Comparison of ENCODE assay signal across 1 cellular context in the genomic region with DNA sequence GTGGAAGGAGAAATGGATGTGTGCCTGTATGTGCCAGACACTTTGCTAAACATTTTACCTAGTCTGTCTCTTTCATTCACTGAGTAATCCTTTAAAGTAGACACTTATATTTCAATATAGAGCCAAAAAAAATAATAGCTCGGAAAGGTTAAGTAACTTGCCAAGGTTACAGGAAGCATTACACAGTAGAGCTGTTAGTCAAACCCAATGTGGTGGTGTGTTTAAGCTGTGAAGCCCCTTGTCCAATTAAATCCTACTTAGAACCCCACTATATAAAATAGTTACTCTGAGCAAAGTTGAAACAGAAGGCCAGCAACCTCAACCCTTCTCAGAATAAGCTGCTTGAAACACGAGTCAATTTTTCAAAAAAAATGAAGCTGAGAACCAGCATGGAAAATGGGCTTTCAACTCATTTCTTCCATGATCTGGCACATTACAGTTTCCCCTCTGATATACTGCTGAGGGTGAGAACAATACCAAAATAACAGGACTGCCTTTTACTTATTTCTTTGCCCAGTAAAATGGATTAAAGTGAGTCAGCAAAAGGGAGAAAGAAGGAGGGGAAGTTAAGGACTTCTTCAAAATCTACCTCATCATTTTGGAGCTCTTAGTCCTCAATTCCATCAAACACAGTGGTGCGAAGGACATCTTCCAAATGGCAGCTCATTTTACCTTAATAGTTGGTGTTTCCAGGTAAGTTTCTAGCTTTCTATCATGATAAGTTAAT.
A peak's percentile ranks its signal among the peaks of the same experiment; 100 is the strongest.
TF ChIP-seq lines count a peak whose summit lies in the region.

No MANE protein-coding gene starts in this region.

TF ChIP-seq in K562, 482 proteins besides CTCF, POLR2A, EP300 and RAD21 (continued from another document):
- TF ChIP-seq, protein P1, sequence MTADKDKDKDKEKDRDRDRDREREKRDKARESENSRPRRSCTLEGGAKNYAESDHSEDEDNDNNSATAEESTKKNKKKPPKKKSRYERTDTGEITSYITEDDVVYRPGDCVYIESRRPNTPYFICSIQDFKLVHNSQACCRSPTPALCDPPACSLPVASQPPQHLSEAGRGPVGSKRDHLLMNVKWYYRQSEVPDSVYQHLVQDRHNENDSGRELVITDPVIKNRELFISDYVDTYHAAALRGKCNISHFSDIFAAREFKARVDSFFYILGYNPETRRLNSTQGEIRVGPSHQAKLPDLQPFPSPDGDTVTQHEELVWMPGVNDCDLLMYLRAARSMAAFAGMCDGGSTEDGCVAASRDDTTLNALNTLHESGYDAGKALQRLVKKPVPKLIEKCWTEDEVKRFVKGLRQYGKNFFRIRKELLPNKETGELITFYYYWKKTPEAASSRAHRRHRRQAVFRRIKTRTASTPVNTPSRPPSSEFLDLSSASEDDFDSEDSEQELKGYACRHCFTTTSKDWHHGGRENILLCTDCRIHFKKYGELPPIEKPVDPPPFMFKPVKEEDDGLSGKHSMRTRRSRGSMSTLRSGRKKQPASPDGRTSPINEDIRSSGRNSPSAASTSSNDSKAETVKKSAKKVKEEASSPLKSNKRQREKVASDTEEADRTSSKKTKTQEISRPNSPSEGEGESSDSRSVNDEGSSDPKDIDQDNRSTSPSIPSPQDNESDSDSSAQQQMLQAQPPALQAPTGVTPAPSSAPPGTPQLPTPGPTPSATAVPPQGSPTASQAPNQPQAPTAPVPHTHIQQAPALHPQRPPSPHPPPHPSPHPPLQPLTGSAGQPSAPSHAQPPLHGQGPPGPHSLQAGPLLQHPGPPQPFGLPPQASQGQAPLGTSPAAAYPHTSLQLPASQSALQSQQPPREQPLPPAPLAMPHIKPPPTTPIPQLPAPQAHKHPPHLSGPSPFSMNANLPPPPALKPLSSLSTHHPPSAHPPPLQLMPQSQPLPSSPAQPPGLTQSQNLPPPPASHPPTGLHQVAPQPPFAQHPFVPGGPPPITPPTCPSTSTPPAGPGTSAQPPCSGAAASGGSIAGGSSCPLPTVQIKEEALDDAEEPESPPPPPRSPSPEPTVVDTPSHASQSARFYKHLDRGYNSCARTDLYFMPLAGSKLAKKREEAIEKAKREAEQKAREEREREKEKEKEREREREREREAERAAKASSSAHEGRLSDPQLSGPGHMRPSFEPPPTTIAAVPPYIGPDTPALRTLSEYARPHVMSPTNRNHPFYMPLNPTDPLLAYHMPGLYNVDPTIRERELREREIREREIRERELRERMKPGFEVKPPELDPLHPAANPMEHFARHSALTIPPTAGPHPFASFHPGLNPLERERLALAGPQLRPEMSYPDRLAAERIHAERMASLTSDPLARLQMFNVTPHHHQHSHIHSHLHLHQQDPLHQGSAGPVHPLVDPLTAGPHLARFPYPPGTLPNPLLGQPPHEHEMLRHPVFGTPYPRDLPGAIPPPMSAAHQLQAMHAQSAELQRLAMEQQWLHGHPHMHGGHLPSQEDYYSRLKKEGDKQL (CRISPR knock-in tag; IDR thresholded peaks at IDR 0.05; ENCODE audit: borderline replicate concordance) = no peak
- TF ChIP-seq NFE2 (IDR thresholded peaks at IDR 0.05; ENCODE audit: low read depth) (peak; percentile 80), ZNF316 (IDR thresholded peaks at IDR 0.05) (peak; percentile 85), PTRF (tag; IDR thresholded peaks at IDR 0.05) (no peak), MAFK (IDR thresholded peaks at IDR 0.05; ENCODE audit: low read length) (peak; percentile 35; the same call in 1 of the 2 replicates), ZNF77 (CRISPR knock-in tag; IDR thresholded peaks at IDR 0.05) (no peak), POU5F1 (IDR thresholded peaks at IDR 0.05; ENCODE audit: borderline replicate concordance, low read depth, low read length, partially characterized antibody) (no peak), MAFF (IDR thresholded peaks at IDR 0.05; ENCODE audit: low read length) (peak; percentile 60; the same call in 1 of the 2 replicates), ZBTB17 (CRISPR knock-in tag; IDR thresholded peaks at IDR 0.05) (no peak), SRF (CRISPR knock-in tag; IDR thresholded peaks at IDR 0.05) (no peak), MAFG (tag; conservative IDR thresholded peaks at IDR 0.05) (peak; percentile 71), ZNF445 (CRISPR knock-in tag; IDR thresholded peaks at IDR 0.05; ENCODE audit: low read depth) (no peak), ZNF780A (CRISPR knock-in tag; IDR thresholded peaks at IDR 0.05) (no peak)
- TF ChIP-seq, protein P2, sequence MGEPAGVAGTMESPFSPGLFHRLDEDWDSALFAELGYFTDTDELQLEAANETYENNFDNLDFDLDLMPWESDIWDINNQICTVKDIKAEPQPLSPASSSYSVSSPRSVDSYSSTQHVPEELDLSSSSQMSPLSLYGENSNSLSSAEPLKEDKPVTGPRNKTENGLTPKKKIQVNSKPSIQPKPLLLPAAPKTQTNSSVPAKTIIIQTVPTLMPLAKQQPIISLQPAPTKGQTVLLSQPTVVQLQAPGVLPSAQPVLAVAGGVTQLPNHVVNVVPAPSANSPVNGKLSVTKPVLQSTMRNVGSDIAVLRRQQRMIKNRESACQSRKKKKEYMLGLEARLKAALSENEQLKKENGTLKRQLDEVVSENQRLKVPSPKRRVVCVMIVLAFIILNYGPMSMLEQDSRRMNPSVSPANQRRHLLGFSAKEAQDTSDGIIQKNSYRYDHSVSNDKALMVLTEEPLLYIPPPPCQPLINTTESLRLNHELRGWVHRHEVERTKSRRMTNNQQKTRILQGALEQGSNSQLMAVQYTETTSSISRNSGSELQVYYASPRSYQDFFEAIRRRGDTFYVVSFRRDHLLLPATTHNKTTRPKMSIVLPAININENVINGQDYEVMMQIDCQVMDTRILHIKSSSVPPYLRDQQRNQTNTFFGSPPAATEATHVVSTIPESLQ (CRISPR knock-in tag; IDR thresholded peaks at IDR 0.05) = no peak
- TF ChIP-seq, protein P3, sequence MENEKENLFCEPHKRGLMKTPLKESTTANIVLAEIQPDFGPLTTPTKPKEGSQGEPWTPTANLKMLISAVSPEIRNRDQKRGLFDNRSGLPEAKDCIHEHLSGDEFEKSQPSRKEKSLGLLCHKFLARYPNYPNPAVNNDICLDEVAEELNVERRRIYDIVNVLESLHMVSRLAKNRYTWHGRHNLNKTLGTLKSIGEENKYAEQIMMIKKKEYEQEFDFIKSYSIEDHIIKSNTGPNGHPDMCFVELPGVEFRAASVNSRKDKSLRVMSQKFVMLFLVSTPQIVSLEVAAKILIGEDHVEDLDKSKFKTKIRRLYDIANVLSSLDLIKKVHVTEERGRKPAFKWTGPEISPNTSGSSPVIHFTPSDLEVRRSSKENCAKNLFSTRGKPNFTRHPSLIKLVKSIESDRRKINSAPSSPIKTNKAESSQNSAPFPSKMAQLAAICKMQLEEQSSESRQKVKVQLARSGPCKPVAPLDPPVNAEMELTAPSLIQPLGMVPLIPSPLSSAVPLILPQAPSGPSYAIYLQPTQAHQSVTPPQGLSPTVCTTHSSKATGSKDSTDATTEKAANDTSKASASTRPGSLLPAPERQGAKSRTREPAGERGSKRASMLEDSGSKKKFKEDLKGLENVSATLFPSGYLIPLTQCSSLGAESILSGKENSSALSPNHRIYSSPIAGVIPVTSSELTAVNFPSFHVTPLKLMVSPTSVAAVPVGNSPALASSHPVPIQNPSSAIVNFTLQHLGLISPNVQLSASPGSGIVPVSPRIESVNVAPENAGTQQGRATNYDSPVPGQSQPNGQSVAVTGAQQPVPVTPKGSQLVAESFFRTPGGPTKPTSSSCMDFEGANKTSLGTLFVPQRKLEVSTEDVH (IDR thresholded peaks at IDR 0.05; ENCODE audit: low read depth, partially characterized antibody) = no peak
- TF ChIP-seq, protein P4, sequence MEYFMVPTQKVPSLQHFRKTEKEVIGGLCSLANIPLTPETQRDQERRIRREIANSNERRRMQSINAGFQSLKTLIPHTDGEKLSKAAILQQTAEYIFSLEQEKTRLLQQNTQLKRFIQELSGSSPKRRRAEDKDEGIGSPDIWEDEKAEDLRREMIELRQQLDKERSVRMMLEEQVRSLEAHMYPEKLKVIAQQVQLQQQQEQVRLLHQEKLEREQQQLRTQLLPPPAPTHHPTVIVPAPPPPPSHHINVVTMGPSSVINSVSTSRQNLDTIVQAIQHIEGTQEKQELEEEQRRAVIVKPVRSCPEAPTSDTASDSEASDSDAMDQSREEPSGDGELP (CRISPR knock-in tag; IDR thresholded peaks at IDR 0.05; ENCODE audit: borderline replicate concordance) = no peak
- TF ChIP-seq, protein P5, sequence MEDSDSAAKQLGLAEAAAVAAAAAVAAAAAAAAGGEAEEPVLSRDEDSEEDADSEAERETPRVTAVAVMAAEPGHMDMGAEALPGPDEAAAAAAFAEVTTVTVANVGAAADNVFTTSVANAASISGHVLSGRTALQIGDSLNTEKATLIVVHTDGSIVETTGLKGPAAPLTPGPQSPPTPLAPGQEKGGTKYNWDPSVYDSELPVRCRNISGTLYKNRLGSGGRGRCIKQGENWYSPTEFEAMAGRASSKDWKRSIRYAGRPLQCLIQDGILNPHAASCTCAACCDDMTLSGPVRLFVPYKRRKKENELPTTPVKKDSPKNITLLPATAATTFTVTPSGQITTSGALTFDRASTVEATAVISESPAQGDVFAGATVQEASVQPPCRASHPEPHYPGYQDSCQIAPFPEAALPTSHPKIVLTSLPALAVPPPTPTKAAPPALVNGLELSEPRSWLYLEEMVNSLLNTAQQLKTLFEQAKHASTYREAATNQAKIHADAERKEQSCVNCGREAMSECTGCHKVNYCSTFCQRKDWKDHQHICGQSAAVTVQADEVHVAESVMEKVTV (CRISPR knock-in tag; IDR thresholded peaks at IDR 0.05) = no peak
